6 cellular contexts compared by ENCODE assay signal in genomic region chr4:37746852-37747251, GRCh38.
A peak's percentile ranks its signal among the peaks of the same experiment; 100 is the strongest.
DNase-seq lines count a peak whose midpoint lies in the region; ATAC-seq and TF ChIP-seq lines count a peak whose summit lies in the region.
"Not testable (repeated sequence)": the region's sequence is repeated elsewhere in the genome, so short reads cannot be mapped to it uniquely, and the experiment has no call there.

No MANE protein-coding gene starts in this region.

- DNase-seq in DND-41; activated naive CD8-positive, alpha-beta T cell treated with anti-CD3 and anti-CD28 coated beads, Interleukin-2, amount 50 U/mL, for 24 hours; stimulated activated naive CD8-positive, alpha-beta T cell treated with anti-CD3 and anti-CD28 coated beads, Interleukin-15, Interleukin-2, amounts not matched to agents 100 U/mL and 50 U/mL, for 24 hours: not testable (repeated sequence)
- peak; percentile 27 for DNase-seq in NK-92 treated with Interleukin-12 subunit alpha and Interleukin-12 subunit beta, amount 100 ng/mL, for 24 hours (lab: John Stamatoyannopoulos, UW)

- TF ChIP-seq CTCF in DND-41 (IDR thresholded peaks at IDR 0.05; ENCODE audit: borderline replicate concordance, extremely low read depth, low read length, poor library complexity, severe bottlenecking): not testable (repeated sequence)

- not testable (repeated sequence) for ATAC-seq in DND-41 (ENCODE audit: insufficient read depth, low read depth)
- ATAC-seq in HG02798 (IDR thresholded peaks at IDR 0.05; ENCODE audit: poor library complexity, unreplicated experiment) (peak; percentile 47), HG03439 (IDR thresholded peaks at IDR 0.05; ENCODE audit: unreplicated experiment) (peak; percentile 52)
- ATAC-seq in activated naive CD8-positive, alpha-beta T cell treated with anti-CD3 and anti-CD28 coated beads, Interleukin-2, amount 50 U/mL, for 24 hours: peak; percentile 57
- ATAC-seq in stimulated activated naive CD8-positive, alpha-beta T cell treated with anti-CD3 and anti-CD28 coated beads, Interleukin-15, Interleukin-2, amounts not matched to agents 100 U/mL and 50 U/mL, for 24 hours: peak; percentile 63

- H3K9me3 Mint-ChIP-seq in activated naive CD8-positive, alpha-beta T cell treated with anti-CD3 and anti-CD28 coated beads, Interleukin-2, amount 50 U/mL, for 24 hours: not testable (repeated sequence)

- not testable (repeated sequence) for H3K36me3 Mint-ChIP-seq in activated naive CD8-positive, alpha-beta T cell treated with anti-CD3 and anti-CD28 coated beads, Interleukin-2, amount 50 U/mL, for 24 hours (ENCODE audit: low read depth)

- not testable (repeated sequence) for H3K79me2 ChIP-seq in DND-41 (ENCODE audit: insufficient read depth, low read length)

- H3K27me3 Mint-ChIP-seq in activated naive CD8-positive, alpha-beta T cell treated with anti-CD3 and anti-CD28 coated beads, Interleukin-2, amount 50 U/mL, for 24 hours: not testable (repeated sequence)

- not testable (repeated sequence) for H3K36me3 ChIP-seq in DND-41 (ENCODE audit: insufficient read depth, low read length)

- H3K4me1 ChIP-seq in DND-41 (ENCODE audit: insufficient read depth, low read length): peaks cover 32% of the 10 kb centered on the region

- H4K20me1 ChIP-seq in DND-41 (ENCODE audit: insufficient read depth, low read length): not testable (repeated sequence)

- peaks cover 14% of the 10 kb centered on the region for H3K4me1 Mint-ChIP-seq in activated naive CD8-positive, alpha-beta T cell treated with anti-CD3 and anti-CD28 coated beads, Interleukin-2, amount 50 U/mL, for 24 hours

- not testable (repeated sequence) for H3K4me2 ChIP-seq in DND-41 (ENCODE audit: insufficient read depth, low read length)

- H3K9me3 ChIP-seq in DND-41 (ENCODE audit: insufficient read depth, low read length, severe bottlenecking): not testable (repeated sequence)

- not testable (repeated sequence) for H3K9ac ChIP-seq in DND-41 (ENCODE audit: low read depth, low read length)

- not testable (repeated sequence) for H2AFZ ChIP-seq in DND-41 (ENCODE audit: low read depth, low read length)

- not testable (repeated sequence) for H3K27ac Mint-ChIP-seq in activated naive CD8-positive, alpha-beta T cell treated with anti-CD3 and anti-CD28 coated beads, Interleukin-2, amount 50 U/mL, for 24 hours

- peak overlapping the region; percentile 90 for H3K27ac ChIP-seq in DND-41 (ENCODE audit: low read length)

- H3K4me3 Mint-ChIP-seq in activated naive CD8-positive, alpha-beta T cell treated with anti-CD3 and anti-CD28 coated beads, Interleukin-2, amount 50 U/mL, for 24 hours: not testable (repeated sequence)

- not testable (repeated sequence) for H3K4me3 ChIP-seq in DND-41 (ENCODE audit: low read depth in 1 of 2, low read length in 2 of 2)

- not testable (repeated sequence) for H3K27me3 ChIP-seq in DND-41 (ENCODE audit: insufficient read depth, low read length, poor library complexity)
